Comparison of ENCODE assay signal across 1 cellular context in genomic region chr17:41492771-41493170, GRCh38.
TF ChIP-seq lines count a peak whose summit lies in the region.

No MANE protein-coding gene starts in this region.

TF ChIP-seq in HEK293T, 16 proteins besides CTCF, POLR2A, EP300 and RAD21:
- TF ChIP-seq LEF1 (IDR thresholded peaks at IDR 0.05; ENCODE audit: borderline replicate concordance) (no peak), ARNT (IDR thresholded peaks at IDR 0.05) (no peak), L3MBTL2 (conservative IDR thresholded peaks at IDR 0.05) (no peak), PKNOX1 (IDR thresholded peaks at IDR 0.05) (no peak), NFRKB (IDR thresholded peaks at IDR 0.05) (no peak), ELF4 (IDR thresholded peaks at IDR 0.05) (no peak), TARDBP (IDR thresholded peaks at IDR 0.05) (no peak), HDGF (IDR thresholded peaks at IDR 0.05; ENCODE audit: borderline replicate concordance) (no peak), SP1 (IDR thresholded peaks at IDR 0.05) (no peak), FOXA1 (IDR thresholded peaks at IDR 0.05) (no peak), CTBP1 (IDR thresholded peaks at IDR 0.05; ENCODE audit: borderline replicate concordance) (no peak), BHLHE40 (IDR thresholded peaks at IDR 0.05; ENCODE audit: borderline replicate concordance) (no peak), FOXK2 (IDR thresholded peaks at IDR 0.05) (no peak), FOXM1 (IDR thresholded peaks at IDR 0.05; ENCODE audit: borderline replicate concordance) (no peak), SUZ12 (IDR thresholded peaks at IDR 0.05) (no peak), ZNF384 (IDR thresholded peaks at IDR 0.05) (no peak)
